28 cellular contexts compared by ENCODE assay signal in genomic region chr2:30796723-30797122, GRCh38. TPM values are rescaled to one million over a fixed set of nuclear protein-coding genes. Genes with fewer than 3 reads are reported as not detected.
DNase-seq lines count a peak whose midpoint lies in the region; ATAC-seq, FAIRE-seq and TF ChIP-seq lines count a peak whose summit lies in the region.
"Had no signal": no experiment of that assay in that cellular context is flagged by ENCODE, and none has a peak within 500 bp of the region (broad histone marks: within the 10 kb centered on the region; RNA-seq: fewer than 3 reads in every experiment).

No MANE protein-coding gene starts in this region.

- no peaks in the 10 kb centered on the region for H3K9me3 ChIP-seq in left ventricle myocardium inferior (replicated peaks)
- H3K9me3 ChIP-seq in right cardiac atrium (ENCODE audit: control insufficient read depth, low read length), result no peaks in the 10 kb centered on the region
- no peaks in the 10 kb centered on the region for H3K9me3 ChIP-seq in pancreas
- H3K9me3 ChIP-seq: adrenal gland, tibial nerve had no signal

- intact Hi-C loops in Right ventricle myocardium inferior (cut with DNase I), result no loop called here
- intact Hi-C loops in left ventricle myocardium inferior (cut with micrococcal nuclease), result no loop called here
- intact Hi-C loops in right cardiac atrium (cut with DNase I), result no loop called here
- intact Hi-C loops in pancreas (cut with DNase I), result no loop called here

- H3K36me3 ChIP-seq in left ventricle myocardium inferior (no peaks in the 10 kb centered on the region), pancreas (no peaks in the 10 kb centered on the region)
- H3K36me3 ChIP-seq: adrenal gland, brain microvascular endothelial cell, tibial nerve had no signal

- 44% methylated on average over 4 of the region's 4 CpGs for WGBS in right cardiac atrium
- 14 to 16% methylated on average over 4 of the region's 4 CpGs for WGBS in pancreas, 2 donors

- H3K27ac ChIP-seq in left ventricle myocardium inferior (replicated peaks), result no peak overlapping the region
- H3K27ac ChIP-seq in right cardiac atrium (ENCODE audit: low read length), result no peak overlapping the region
- no peak overlapping the region for H3K27ac ChIP-seq in pancreas
- H3K27ac ChIP-seq: adrenal gland, brain microvascular endothelial cell, epithelial cell of prostate, tibial nerve had no signal

- ATAC-seq in Right ventricle myocardium inferior (peak; percentile 85), right cardiac atrium (peak; percentile 57 to 80), pancreas (peak; percentile 64 to 97 (median 86)), GM21423 (IDR thresholded peaks at IDR 0.05; ENCODE audit: unreplicated experiment) (no peak)
- ATAC-seq: activated T-cell treated with anti-CD3 and anti-CD28 coated beads, Interleukin-2, amount 50 U/mL, for 4 hours; HepG2; PC-3 had no signal

- DNase-seq in Right ventricle myocardium inferior (ENCODE audit: missing footprints) (no peak), left ventricle myocardium inferior (no peak), right cardiac atrium (peak in 1 of 3 donors; percentile 58), pancreas (peak in 2 of 6 donors; percentile 37 to 49), NCI-H774 (lab: John Stamatoyannopoulos, UW) (no peak), NCI-H2171 treated with DMSO at 0.1 percent for 48 hours (lab: John Stamatoyannopoulos, UW) (no peak), activated gamma-delta T cell treated with Interleukin-2 at 50 U/mL for 16 hours (no peak)
- DNase-seq: 8988T; activated CD4-positive, alpha-beta T cell treated with anti-CD3 and anti-CD28 coated beads for 4 hours; activated naive CD4-positive, alpha-beta T cell treated with Interleukin-2 at 50 U/mL for 16 hours; activated T-cell treated with anti-CD3 and anti-CD28 coated beads, Interleukin-2, amount 50 U/mL, for 4 hours; adrenal gland; brain microvascular endothelial cell; CD4-positive, CD25-positive, alpha-beta regulatory T cell; glutamatergic neuron; kidney glomerular epithelial cell; naive B cell; NCI-H2171; NCI-H524; PC-3; SHP77 treated with DMSO at 0.1 percent for 48 hours; stimulated activated CD4-positive, alpha-beta T cell treated with anti-CD3 and anti-CD28 coated beads, Interleukin-2, amount 100 ng/mL, for 24 hours had no signal

- H3K27me3 ChIP-seq in left ventricle myocardium inferior (ENCODE audit: low read depth) (peaks cover 6% of the 10 kb centered on the region), right cardiac atrium (ENCODE audit: control insufficient read depth, insufficient read depth) (no peaks in the 10 kb centered on the region), pancreas (no peaks in the 10 kb centered on the region)
- H3K27me3 ChIP-seq: adrenal gland, brain microvascular endothelial cell, tibial nerve had no signal

- H3K4me1 ChIP-seq in left ventricle myocardium inferior (peaks cover 27% of the 10 kb centered on the region), right cardiac atrium (ENCODE audit: control insufficient read depth, insufficient read depth, low read length) (no peaks in the 10 kb centered on the region), pancreas (peaks cover 6 to 12% (median 6%) of the 10 kb centered on the region in 3 donors)
- H3K4me1 ChIP-seq: adrenal gland, tibial nerve had no signal

- TF ChIP-seq CTCF in left ventricle myocardium inferior (IDR thresholded peaks at IDR 0.05; ENCODE audit: borderline replicate concordance), result no peak
- no peak for TF ChIP-seq CTCF in pancreas (IDR thresholded peaks at IDR 0.05)

- no peak overlapping the region for H3K4me3 ChIP-seq in left ventricle myocardium inferior
- H3K4me3 ChIP-seq in right cardiac atrium (ENCODE audit: low read length), result no peak overlapping the region
- H3K4me3 ChIP-seq in pancreas, result no peak overlapping the region
- H3K4me3 ChIP-seq: adrenal gland, tibial nerve had no signal

- no peak for FAIRE-seq in pancreas (lab: Jason Lieb, UNC)
- FAIRE-seq: D721Med, HepG2 had no signal

RNA-seq across cellular contexts. Expression of gene CAPN13, which starts 10.5 kb away (rescaled TPM):
- not detected for total RNA-seq in Right ventricle myocardium inferior
- not detected for total RNA-seq in left ventricle myocardium inferior
- total RNA-seq in right cardiac atrium, result not detected
- polyA plus RNA-seq in right cardiac atrium, result not detected
- 10 to 100 TPM in 1 of 6 donors, 1 to 10 TPM in 5; 2.7 to 11.2 (median 5.5) TPM for total RNA-seq in pancreas
- polyA plus RNA-seq in pancreas, result 10 to 100 TPM in 1 of 2 donors, 1 to 10 TPM in 1; 8.5 to 18.3 TPM
- total RNA-seq: CD4-positive, CD25-positive, alpha-beta regulatory T cell; HepG2; LHCN-M2; tibial nerve had no signal
- polyA plus RNA-seq: CD4-positive, CD25-positive, alpha-beta regulatory T cell; HepG2 had no signal
